1 cellular context compared by ENCODE assay signal in the genomic region with DNA sequence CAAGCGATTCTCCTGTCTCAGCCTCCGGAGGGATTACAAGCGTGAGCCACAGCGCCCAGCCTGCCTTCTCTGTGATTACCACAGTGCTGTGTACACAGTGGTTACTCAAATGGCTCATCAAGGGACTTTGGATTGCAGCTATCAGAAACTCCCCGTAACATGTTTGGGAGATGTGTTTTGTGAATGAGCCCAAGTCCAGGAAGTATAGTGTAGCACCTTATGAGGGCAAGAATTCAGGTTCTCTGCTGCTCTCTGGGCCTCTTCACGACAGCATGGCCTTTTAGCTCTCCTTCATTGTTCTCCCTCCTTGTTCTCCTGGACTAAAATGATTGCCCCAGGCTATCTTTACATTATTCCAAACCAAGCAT.
TF ChIP-seq lines count a peak whose summit lies in the region.

No MANE protein-coding gene starts in this region.

TF ChIP-seq in HepG2, 621 proteins besides CTCF, POLR2A, EP300 and RAD21 (continued from another document and continues in another):
- TF ChIP-seq, protein P1, sequence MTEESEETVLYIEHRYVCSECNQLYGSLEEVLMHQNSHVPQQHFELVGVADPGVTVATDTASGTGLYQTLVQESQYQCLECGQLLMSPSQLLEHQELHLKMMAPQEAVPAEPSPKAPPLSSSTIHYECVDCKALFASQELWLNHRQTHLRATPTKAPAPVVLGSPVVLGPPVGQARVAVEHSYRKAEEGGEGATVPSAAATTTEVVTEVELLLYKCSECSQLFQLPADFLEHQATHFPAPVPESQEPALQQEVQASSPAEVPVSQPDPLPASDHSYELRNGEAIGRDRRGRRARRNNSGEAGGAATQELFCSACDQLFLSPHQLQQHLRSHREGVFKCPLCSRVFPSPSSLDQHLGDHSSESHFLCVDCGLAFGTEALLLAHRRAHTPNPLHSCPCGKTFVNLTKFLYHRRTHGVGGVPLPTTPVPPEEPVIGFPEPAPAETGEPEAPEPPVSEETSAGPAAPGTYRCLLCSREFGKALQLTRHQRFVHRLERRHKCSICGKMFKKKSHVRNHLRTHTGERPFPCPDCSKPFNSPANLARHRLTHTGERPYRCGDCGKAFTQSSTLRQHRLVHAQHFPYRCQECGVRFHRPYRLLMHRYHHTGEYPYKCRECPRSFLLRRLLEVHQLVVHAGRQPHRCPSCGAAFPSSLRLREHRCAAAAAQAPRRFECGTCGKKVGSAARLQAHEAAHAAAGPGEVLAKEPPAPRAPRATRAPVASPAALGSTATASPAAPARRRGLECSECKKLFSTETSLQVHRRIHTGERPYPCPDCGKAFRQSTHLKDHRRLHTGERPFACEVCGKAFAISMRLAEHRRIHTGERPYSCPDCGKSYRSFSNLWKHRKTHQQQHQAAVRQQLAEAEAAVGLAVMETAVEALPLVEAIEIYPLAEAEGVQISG (CRISPR knock-in tag; IDR thresholded peaks at IDR 0.05) = peak; percentile 79
- peak; percentile 98 for TF ChIP-seq ZMYM3 (CRISPR knock-in tag; IDR thresholded peaks at IDR 0.05)
- TF ChIP-seq NBN (conservative IDR thresholded peaks at IDR 0.05) = no peak
- TF ChIP-seq, protein P2, sequence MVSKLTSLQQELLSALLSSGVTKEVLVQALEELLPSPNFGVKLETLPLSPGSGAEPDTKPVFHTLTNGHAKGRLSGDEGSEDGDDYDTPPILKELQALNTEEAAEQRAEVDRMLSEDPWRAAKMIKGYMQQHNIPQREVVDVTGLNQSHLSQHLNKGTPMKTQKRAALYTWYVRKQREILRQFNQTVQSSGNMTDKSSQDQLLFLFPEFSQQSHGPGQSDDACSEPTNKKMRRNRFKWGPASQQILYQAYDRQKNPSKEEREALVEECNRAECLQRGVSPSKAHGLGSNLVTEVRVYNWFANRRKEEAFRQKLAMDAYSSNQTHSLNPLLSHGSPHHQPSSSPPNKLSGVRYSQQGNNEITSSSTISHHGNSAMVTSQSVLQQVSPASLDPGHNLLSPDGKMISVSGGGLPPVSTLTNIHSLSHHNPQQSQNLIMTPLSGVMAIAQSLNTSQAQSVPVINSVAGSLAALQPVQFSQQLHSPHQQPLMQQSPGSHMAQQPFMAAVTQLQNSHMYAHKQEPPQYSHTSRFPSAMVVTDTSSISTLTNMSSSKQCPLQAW (CRISPR knock-in tag; IDR thresholded peaks at IDR 0.05) = peak; percentile 69; the same call in 1 of the 2 replicates
- TF ChIP-seq, protein P3, sequence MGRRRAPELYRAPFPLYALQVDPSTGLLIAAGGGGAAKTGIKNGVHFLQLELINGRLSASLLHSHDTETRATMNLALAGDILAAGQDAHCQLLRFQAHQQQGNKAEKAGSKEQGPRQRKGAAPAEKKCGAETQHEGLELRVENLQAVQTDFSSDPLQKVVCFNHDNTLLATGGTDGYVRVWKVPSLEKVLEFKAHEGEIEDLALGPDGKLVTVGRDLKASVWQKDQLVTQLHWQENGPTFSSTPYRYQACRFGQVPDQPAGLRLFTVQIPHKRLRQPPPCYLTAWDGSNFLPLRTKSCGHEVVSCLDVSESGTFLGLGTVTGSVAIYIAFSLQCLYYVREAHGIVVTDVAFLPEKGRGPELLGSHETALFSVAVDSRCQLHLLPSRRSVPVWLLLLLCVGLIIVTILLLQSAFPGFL (CRISPR knock-in tag; IDR thresholded peaks at IDR 0.05) = no peak
- TF ChIP-seq, protein P4, sequence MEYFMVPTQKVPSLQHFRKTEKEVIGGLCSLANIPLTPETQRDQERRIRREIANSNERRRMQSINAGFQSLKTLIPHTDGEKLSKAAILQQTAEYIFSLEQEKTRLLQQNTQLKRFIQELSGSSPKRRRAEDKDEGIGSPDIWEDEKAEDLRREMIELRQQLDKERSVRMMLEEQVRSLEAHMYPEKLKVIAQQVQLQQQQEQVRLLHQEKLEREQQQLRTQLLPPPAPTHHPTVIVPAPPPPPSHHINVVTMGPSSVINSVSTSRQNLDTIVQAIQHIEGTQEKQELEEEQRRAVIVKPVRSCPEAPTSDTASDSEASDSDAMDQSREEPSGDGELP (IDR thresholded peaks at IDR 0.05; ENCODE audit: borderline replicate concordance, low read depth) = no peak
- TF ChIP-seq ZNF816 (CRISPR knock-in tag; IDR thresholded peaks at IDR 0.05; ENCODE audit: borderline replicate concordance) = 0 out of 2 replicates have a peak, but pooled peaks have one; percentile 21
- TF ChIP-seq KLF6 (CRISPR knock-in tag; IDR thresholded peaks at IDR 0.05) = no peak
- peak; percentile 11; the same call in 1 of the 2 replicates for TF ChIP-seq TCF7 (IDR thresholded peaks at IDR 0.05; ENCODE audit: low read depth)
- peak; percentile 34; the same call in 1 of the 2 replicates for TF ChIP-seq RFXAP (CRISPR knock-in tag; IDR thresholded peaks at IDR 0.05; ENCODE audit: borderline replicate concordance)
- peak; percentile 86 for TF ChIP-seq CBX5 (CRISPR knock-in tag; IDR thresholded peaks at IDR 0.05; ENCODE audit: borderline replicate concordance)
- TF ChIP-seq KAT7 (CRISPR knock-in tag; IDR thresholded peaks at IDR 0.05; ENCODE audit: borderline replicate concordance) = peak; percentile 69; the same call in 1 of the 2 replicates
- TF ChIP-seq IRF2 (CRISPR knock-in tag; IDR thresholded peaks at IDR 0.05) = peak; percentile 84
- 0 out of 2 replicates have a peak, but pooled peaks have one; percentile 26 for TF ChIP-seq KLF9 (CRISPR knock-in tag; IDR thresholded peaks at IDR 0.05; ENCODE audit: low read depth)
- TF ChIP-seq U2AF1 (optimal IDR thresholded peaks at IDR 0.05; ENCODE audit: low read depth, low read length) = no peak
- TF ChIP-seq, protein P5, sequence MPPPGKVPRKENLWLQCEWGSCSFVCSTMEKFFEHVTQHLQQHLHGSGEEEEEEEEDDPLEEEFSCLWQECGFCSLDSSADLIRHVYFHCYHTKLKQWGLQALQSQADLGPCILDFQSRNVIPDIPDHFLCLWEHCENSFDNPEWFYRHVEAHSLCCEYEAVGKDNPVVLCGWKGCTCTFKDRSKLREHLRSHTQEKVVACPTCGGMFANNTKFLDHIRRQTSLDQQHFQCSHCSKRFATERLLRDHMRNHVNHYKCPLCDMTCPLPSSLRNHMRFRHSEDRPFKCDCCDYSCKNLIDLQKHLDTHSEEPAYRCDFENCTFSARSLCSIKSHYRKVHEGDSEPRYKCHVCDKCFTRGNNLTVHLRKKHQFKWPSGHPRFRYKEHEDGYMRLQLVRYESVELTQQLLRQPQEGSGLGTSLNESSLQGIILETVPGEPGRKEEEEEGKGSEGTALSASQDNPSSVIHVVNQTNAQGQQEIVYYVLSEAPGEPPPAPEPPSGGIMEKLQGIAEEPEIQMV (CRISPR knock-in tag; IDR thresholded peaks at IDR 0.05; ENCODE audit: low read depth) = peak; percentile 56; the same call in 1 of the 2 replicates
- TF ChIP-seq, protein P6, sequence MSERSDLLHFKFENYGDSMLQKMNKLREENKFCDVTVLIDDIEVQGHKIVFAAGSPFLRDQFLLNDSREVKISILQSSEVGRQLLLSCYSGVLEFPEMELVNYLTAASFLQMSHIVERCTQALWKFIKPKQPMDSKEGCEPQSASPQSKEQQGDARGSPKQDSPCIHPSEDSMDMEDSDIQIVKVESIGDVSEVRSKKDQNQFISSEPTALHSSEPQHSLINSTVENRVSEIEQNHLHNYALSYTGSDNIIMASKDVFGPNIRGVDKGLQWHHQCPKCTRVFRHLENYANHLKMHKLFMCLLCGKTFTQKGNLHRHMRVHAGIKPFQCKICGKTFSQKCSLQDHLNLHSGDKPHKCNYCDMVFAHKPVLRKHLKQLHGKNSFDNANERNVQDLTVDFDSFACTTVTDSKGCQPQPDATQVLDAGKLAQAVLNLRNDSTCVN (CRISPR knock-in tag; IDR thresholded peaks at IDR 0.05; ENCODE audit: borderline replicate concordance) = peak; percentile 64; the same call in 1 of the 2 replicates
- no peak for TF ChIP-seq ZNF260 (CRISPR knock-in tag; IDR thresholded peaks at IDR 0.05; ENCODE audit: borderline replicate concordance, low read depth)
- peak; percentile 44; the same call in 1 of the 2 replicates for TF ChIP-seq ZNF124 (CRISPR knock-in tag; IDR thresholded peaks at IDR 0.05)
- no peak for TF ChIP-seq CENPX (CRISPR knock-in tag; IDR thresholded peaks at IDR 0.05)
- no peak for TF ChIP-seq ONECUT2 (CRISPR knock-in tag; IDR thresholded peaks at IDR 0.05)
- TF ChIP-seq POGZ (CRISPR knock-in tag; IDR thresholded peaks at IDR 0.05) = peak; percentile 85
- TF ChIP-seq SALL1 (CRISPR knock-in tag; IDR thresholded peaks at IDR 0.05) = peak; percentile 95
- TF ChIP-seq ZNF383 (CRISPR knock-in tag; IDR thresholded peaks at IDR 0.05; ENCODE audit: borderline replicate concordance) = no peak
- TF ChIP-seq, protein P7, sequence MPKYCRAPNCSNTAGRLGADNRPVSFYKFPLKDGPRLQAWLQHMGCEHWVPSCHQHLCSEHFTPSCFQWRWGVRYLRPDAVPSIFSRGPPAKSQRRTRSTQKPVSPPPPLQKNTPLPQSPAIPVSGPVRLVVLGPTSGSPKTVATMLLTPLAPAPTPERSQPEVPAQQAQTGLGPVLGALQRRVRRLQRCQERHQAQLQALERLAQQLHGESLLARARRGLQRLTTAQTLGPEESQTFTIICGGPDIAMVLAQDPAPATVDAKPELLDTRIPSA (CRISPR knock-in tag; IDR thresholded peaks at IDR 0.05; ENCODE audit: borderline replicate concordance) = no peak
- peak; percentile 82 for TF ChIP-seq HDAC2 (CRISPR knock-in tag; IDR thresholded peaks at IDR 0.05)
- peak; percentile 84; the same call in 1 of the 2 replicates for TF ChIP-seq ZNF292 (CRISPR knock-in tag; IDR thresholded peaks at IDR 0.05; ENCODE audit: borderline replicate concordance, low read depth)
- TF ChIP-seq PTBP1 (IDR thresholded peaks at IDR 0.05; ENCODE audit: low read depth, low read length, poor library complexity, severe bottlenecking) = no peak
- no peak for TF ChIP-seq JUNB (CRISPR knock-in tag; IDR thresholded peaks at IDR 0.05; ENCODE audit: borderline replicate concordance)
- no peak for TF ChIP-seq ZNF589 (CRISPR knock-in tag; conservative IDR thresholded peaks at IDR 0.05)
- TF ChIP-seq TARDBP (CRISPR knock-in tag; IDR thresholded peaks at IDR 0.05) = peak; percentile 64
- no peak for TF ChIP-seq HNRNPH1 (optimal IDR thresholded peaks at IDR 0.05; ENCODE audit: low read depth, low read length)
- TF ChIP-seq ERF (CRISPR knock-in tag; IDR thresholded peaks at IDR 0.05) = peak; percentile 71; the same call in 1 of the 2 replicates
- TF ChIP-seq RBAK (CRISPR knock-in tag; IDR thresholded peaks at IDR 0.05) = no peak
- TF ChIP-seq ZNF468 (CRISPR knock-in tag; IDR thresholded peaks at IDR 0.05) = no peak
- TF ChIP-seq ZNF333 (CRISPR knock-in tag; IDR thresholded peaks at IDR 0.05; ENCODE audit: borderline replicate concordance) = no peak
- TF ChIP-seq SOX13 (IDR thresholded peaks at IDR 0.05) = no peak
- peak in 1 of 2 experiments; percentile 73; a peak in 2 of 4 replicates for TF ChIP-seq SOX13 (CRISPR knock-in tag; conservative IDR thresholded peaks at IDR 0.05 in 1 of 2, IDR thresholded peaks at IDR 0.05 in 1 of 2)
- TF ChIP-seq ATF1 (CRISPR knock-in tag; IDR thresholded peaks at IDR 0.05) = no peak
- no peak for TF ChIP-seq THYN1 (CRISPR knock-in tag; IDR thresholded peaks at IDR 0.05; ENCODE audit: borderline replicate concordance, low read depth)
- no peak for TF ChIP-seq ZNF564 (CRISPR knock-in tag; IDR thresholded peaks at IDR 0.05)
- TF ChIP-seq YEATS2 (CRISPR knock-in tag; IDR thresholded peaks at IDR 0.05; ENCODE audit: borderline replicate concordance) = peak; percentile 71; the same call in 1 of the 2 replicates
- no peak for TF ChIP-seq KAT2B (IDR thresholded peaks at IDR 0.05; ENCODE audit: borderline replicate concordance, low read depth, low read length)
- TF ChIP-seq, protein P8, sequence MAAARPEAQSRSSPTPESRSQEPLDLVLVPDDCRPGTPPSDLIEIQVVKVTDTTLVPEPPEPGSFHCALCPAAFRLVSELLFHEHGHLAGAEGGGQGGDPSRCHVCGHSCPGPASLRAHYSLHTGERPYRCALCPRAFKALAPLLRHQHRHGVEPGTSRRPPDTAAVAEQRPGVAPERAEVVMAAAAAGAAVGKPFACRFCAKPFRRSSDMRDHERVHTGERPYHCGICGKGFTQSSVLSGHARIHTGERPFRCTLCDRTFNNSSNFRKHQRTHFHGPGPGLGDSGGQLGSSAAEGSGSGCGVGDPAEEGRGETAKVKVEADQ (CRISPR knock-in tag; IDR thresholded peaks at IDR 0.05; ENCODE audit: borderline replicate concordance) = no peak
- no peak for TF ChIP-seq MBD4 (IDR thresholded peaks at IDR 0.05; ENCODE audit: borderline replicate concordance, low read length)
- TF ChIP-seq, protein P9, sequence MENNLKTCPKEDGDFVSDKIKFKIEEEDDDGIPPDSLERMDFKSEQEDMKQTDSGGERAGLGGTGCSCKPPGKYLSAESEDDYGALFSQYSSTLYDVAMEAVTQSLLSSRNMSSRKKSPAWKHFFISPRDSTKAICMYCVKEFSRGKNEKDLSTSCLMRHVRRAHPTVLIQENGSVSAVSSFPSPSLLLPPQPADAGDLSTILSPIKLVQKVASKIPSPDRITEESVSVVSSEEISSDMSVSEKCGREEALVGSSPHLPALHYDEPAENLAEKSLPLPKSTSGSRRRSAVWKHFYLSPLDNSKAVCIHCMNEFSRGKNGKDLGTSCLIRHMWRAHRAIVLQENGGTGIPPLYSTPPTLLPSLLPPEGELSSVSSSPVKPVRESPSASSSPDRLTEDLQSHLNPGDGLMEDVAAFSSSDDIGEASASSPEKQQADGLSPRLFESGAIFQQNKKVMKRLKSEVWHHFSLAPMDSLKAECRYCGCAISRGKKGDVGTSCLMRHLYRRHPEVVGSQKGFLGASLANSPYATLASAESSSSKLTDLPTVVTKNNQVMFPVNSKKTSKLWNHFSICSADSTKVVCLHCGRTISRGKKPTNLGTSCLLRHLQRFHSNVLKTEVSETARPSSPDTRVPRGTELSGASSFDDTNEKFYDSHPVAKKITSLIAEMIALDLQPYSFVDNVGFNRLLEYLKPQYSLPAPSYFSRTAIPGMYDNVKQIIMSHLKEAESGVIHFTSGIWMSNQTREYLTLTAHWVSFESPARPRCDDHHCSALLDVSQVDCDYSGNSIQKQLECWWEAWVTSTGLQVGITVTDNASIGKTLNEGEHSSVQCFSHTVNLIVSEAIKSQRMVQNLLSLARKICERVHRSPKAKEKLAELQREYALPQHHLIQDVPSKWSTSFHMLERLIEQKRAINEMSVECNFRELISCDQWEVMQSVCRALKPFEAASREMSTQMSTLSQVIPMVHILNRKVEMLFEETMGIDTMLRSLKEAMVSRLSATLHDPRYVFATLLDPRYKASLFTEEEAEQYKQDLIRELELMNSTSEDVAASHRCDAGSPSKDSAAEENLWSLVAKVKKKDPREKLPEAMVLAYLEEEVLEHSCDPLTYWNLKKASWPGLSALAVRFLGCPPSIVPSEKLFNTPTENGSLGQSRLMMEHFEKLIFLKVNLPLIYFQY (CRISPR knock-in tag; IDR thresholded peaks at IDR 0.05; ENCODE audit: borderline replicate concordance) = 0 out of 2 replicates have a peak, but pooled peaks have one; percentile 67
- no peak for TF ChIP-seq ZNF569 (CRISPR knock-in tag; IDR thresholded peaks at IDR 0.05; ENCODE audit: borderline replicate concordance)
- no peak for TF ChIP-seq PHF20 (CRISPR knock-in tag; IDR thresholded peaks at IDR 0.05)
- TF ChIP-seq, protein P10, sequence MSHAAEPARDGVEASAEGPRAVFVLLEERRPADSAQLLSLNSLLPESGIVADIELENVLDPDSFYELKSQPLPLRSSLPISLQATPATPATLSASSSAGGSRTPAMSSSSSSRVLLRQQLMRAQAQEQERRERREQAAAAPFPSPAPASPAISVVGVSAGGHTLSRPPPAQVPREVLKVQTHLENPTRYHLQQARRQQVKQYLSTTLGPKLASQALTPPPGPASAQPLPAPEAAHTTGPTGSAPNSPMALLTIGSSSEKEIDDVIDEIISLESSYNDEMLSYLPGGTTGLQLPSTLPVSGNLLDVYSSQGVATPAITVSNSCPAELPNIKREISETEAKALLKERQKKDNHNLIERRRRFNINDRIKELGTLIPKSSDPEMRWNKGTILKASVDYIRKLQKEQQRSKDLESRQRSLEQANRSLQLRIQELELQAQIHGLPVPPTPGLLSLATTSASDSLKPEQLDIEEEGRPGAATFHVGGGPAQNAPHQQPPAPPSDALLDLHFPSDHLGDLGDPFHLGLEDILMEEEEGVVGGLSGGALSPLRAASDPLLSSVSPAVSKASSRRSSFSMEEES (CRISPR knock-in tag; IDR thresholded peaks at IDR 0.05) = peak; percentile 68
- TF ChIP-seq ZFP62 (CRISPR knock-in tag; IDR thresholded peaks at IDR 0.05) = no peak
